9 cellular contexts compared by ENCODE assay signal in the genomic region with DNA sequence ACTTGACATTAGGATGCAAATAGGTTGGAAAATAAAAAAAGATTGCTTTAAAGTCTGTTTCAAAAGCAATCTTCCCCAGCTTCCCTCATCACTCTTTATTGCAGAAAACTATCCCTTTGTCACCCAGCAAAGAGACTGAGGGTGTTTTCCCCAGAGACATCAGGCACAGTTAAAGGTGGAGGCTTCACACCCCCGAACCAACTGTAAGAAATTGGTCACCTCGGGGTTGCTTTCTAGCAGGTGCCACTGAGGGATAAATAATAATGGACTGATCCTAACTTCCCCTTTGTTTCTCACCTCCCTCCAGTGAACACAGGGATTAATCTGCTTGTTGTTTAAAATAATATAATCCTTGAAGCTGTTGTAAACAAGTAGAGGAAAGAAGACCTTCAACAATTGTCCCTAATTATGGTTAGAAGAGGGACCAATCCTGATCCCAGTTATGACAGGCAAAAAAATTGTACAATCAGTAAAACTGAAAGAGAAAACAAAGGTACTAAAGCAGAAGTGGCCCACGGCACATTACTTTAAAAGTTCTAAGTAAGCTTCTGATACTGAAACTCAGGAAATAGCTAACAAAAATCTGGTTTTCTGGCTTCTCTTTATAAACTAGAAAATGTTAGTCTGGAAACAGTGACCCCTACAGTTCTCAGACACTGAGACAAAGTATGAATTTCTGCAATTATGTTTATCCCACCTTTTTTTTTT. TPM values are rescaled to one million over a fixed set of nuclear protein-coding genes. Genes with fewer than 3 reads are reported as not detected.
DNase-seq lines count a peak whose midpoint lies in the region; ATAC-seq, FAIRE-seq and TF ChIP-seq lines count a peak whose summit lies in the region.
"Had no signal": no experiment of that assay in that cellular context is flagged by ENCODE, and none has a peak within 500 bp of the region (broad histone marks: within the 10 kb centered on the region; RNA-seq: fewer than 3 reads in every experiment).

No MANE protein-coding gene starts in this region.

- intact Hi-C loops in endothelial cell of umbilical vein (cut with micrococcal nuclease), result no loop called here
- intact Hi-C loops in body of pancreas (cut with DNase I), result no loop called here
- intact Hi-C loops in ovary (cut with DNase I), result no loop called here

- H3K4me3 ChIP-seq in endothelial cell of umbilical vein (replicated peaks in 1 of 3; ENCODE audit: insufficient read depth in 1 of 3, low read depth in 1 of 3, low read length in 3 of 3) (no peak overlapping the region), body of pancreas (no peak overlapping the region), ovary (no peak overlapping the region)
- H3K4me3 ChIP-seq: Peyer's patch had no signal

- DNase-seq in GM13977 (ENCODE audit: low spot score) (peak; percentile 59), endothelial cell of umbilical vein (ENCODE audit: low read depth, low spot score) (peak; percentile 20), body of pancreas (no peak), ovary (no peak), HuH-7.5 (ENCODE audit: low spot score) (no peak), NCI-H510A (lab: John Stamatoyannopoulos, UW) (no peak)
- DNase-seq: Peyer's patch had no signal

- H3K27me3 ChIP-seq in endothelial cell of umbilical vein (ENCODE audit: control insufficient read depth in 2 of 2, insufficient read depth in 2 of 2, low read length in 2 of 2), result no peaks in the 10 kb centered on the region
- no peaks in the 10 kb centered on the region for H3K27me3 ChIP-seq in body of pancreas
- H3K27me3 ChIP-seq in ovary, result no peaks in the 10 kb centered on the region
- H3K27me3 ChIP-seq: Peyer's patch had no signal

- H3K4me1 ChIP-seq in endothelial cell of umbilical vein (ENCODE audit: control insufficient read depth, extremely low read depth, insufficient read depth, low read length) (no peaks in the 10 kb centered on the region), body of pancreas (no peaks in the 10 kb centered on the region), ovary (ENCODE audit: insufficient read depth) (no peaks in the 10 kb centered on the region)
- H3K4me1 ChIP-seq: Peyer's patch had no signal

- FAIRE-seq in endothelial cell of umbilical vein (lab: Jason Lieb, UNC), result peak; percentile 82

- H3K4me2 ChIP-seq in endothelial cell of umbilical vein (ENCODE audit: insufficient read depth, low read length), result no peak overlapping the region

- no TSS peak for BruUV-seq in endothelial cell of umbilical vein (replicated peaks; lab: Mats Ljungman, UMichigan)

- no peaks in the 10 kb centered on the region for H3K79me2 ChIP-seq in endothelial cell of umbilical vein (ENCODE audit: control insufficient read depth, insufficient read depth, low read length)

- no peaks in the 10 kb centered on the region for H3K36me3 ChIP-seq in endothelial cell of umbilical vein (ENCODE audit: control insufficient read depth in 2 of 2, extremely low read depth in 1 of 2, insufficient read depth in 2 of 2, low read length in 2 of 2)
- H3K36me3 ChIP-seq in body of pancreas (replicated peaks in 1 of 2; ENCODE audit: insufficient read depth in 1 of 2, low read depth in 2 of 2), result no peaks in the 10 kb centered on the region
- H3K36me3 ChIP-seq in ovary, result no peaks in the 10 kb centered on the region
- H3K36me3 ChIP-seq: Peyer's patch had no signal

- TF ChIP-seq POLR2A in endothelial cell of umbilical vein (IDR thresholded peaks at IDR 0.05; ENCODE audit: low read depth, low read length) (no peak), body of pancreas (IDR thresholded peaks at IDR 0.05) (no peak), ovary (IDR thresholded peaks at IDR 0.05) (no peak)

- H3K9me3 ChIP-seq in endothelial cell of umbilical vein (replicated peaks; ENCODE audit: control insufficient read depth, insufficient read depth, low read length) (no peaks in the 10 kb centered on the region), body of pancreas (no peaks in the 10 kb centered on the region), ovary (no peaks in the 10 kb centered on the region)
- H3K9me3 ChIP-seq: Peyer's patch had no signal

- TF ChIP-seq CTCF in GM13977 (IDR thresholded peaks at IDR 0.05; ENCODE audit: extremely low read depth, insufficient read depth, missing control alignments) (peak; percentile 34), endothelial cell of umbilical vein (IDR thresholded peaks at IDR 0.05; ENCODE audit: extremely low read depth in 1 of 2, insufficient read depth in 1 of 2, low read depth in 1 of 2, low read length in 2 of 2) (no peak), body of pancreas (IDR thresholded peaks at IDR 0.05) (no peak), ovary (IDR thresholded peaks at IDR 0.05) (no peak)

- dilution Hi-C loops in endothelial cell of umbilical vein (cut with MboI; ENCODE audit: extremely low pct_ligation_motif_present, low sequenced_read_pairs), result no loop called here

- TF ChIP-seq EP300 in ovary (IDR thresholded peaks at IDR 0.05), result no peak

- H3K27ac ChIP-seq in endothelial cell of umbilical vein (ENCODE audit: insufficient read depth, low read depth, low read length), result no peak overlapping the region
- H3K27ac ChIP-seq in body of pancreas, result no peak overlapping the region
- H3K27ac ChIP-seq in ovary, result no peak overlapping the region

- in situ Hi-C loops in GM13977 (cut with MboI; ENCODE audit: low pct_unique_long_range_greater_than_20kb, low sequenced_read_pairs, unreplicated experiment), result loop anchor here (10.0 to 25.0 kb wide), 2 partner anchors 95 to 577 kb away; no protein-coding TSS in a partner anchor

- H2AFZ ChIP-seq in endothelial cell of umbilical vein (ENCODE audit: low read depth, low read length), result no peak overlapping the region

- POLR2A ChIA-PET in endothelial cell of umbilical vein (lab: Charles Lee), result no interaction called here

- CTCF ChIA-PET in endothelial cell of umbilical vein (lab: Charles Lee), result interaction anchor here (0.6 to 2.7 kb wide), 16 partner anchors 9 to 361 kb away, joined by 3 to 45 read pairs (median 4); no protein-coding TSS in a partner anchor

- H3K9me1 ChIP-seq in endothelial cell of umbilical vein (replicated peaks; ENCODE audit: control insufficient read depth, extremely low read depth, insufficient read depth, low read length), result no peaks in the 10 kb centered on the region

- WGBS in body of pancreas, 2 donors, result 65 to 79% methylated on average over 3 of the region's 3 CpGs
- WGBS in ovary, 3 donors, result 15 to 23% (median 17%) methylated on average over 3 of the region's 3 CpGs

- peak; percentile 92 for ATAC-seq in GM21526 (IDR thresholded peaks at IDR 0.05; ENCODE audit: low FRiP score, unreplicated experiment)
- peak; percentile 95 for ATAC-seq in HG03432 (IDR thresholded peaks at IDR 0.05; ENCODE audit: unreplicated experiment)
- ATAC-seq in body of pancreas, result no peak

- no peaks in the 10 kb centered on the region for H4K20me1 ChIP-seq in endothelial cell of umbilical vein (replicated peaks; ENCODE audit: control insufficient read depth, extremely low read depth, insufficient read depth, low read length)

- no peak overlapping the region for H3K9ac ChIP-seq in endothelial cell of umbilical vein (replicated peaks; ENCODE audit: extremely low read depth, insufficient read depth, low read length)

TF ChIP-seq in endothelial cell of umbilical vein, 7 proteins besides CTCF, POLR2A, EP300 and RAD21:
- TF ChIP-seq MYC (IDR thresholded peaks at IDR 0.05; ENCODE audit: low read depth, low read length), result no peak
- TF ChIP-seq GATA2 (IDR thresholded peaks at IDR 0.05; ENCODE audit: insufficient read depth, insufficient read length, low read depth, low read length), result no peak
- TF ChIP-seq, protein P1, sequence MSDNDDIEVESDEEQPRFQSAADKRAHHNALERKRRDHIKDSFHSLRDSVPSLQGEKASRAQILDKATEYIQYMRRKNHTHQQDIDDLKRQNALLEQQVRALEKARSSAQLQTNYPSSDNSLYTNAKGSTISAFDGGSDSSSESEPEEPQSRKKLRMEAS (IDR thresholded peaks at IDR 0.05; ENCODE audit: insufficient read depth, insufficient read length), result no peak
- TF ChIP-seq POLR2AphosphoS5 (IDR thresholded peaks at IDR 0.05; ENCODE audit: insufficient read depth, low read depth, low read length), result no peak
- no peak for TF ChIP-seq FOS (IDR thresholded peaks at IDR 0.05; ENCODE audit: borderline replicate concordance, insufficient read depth, low read length)
- TF ChIP-seq JUN (IDR thresholded peaks at IDR 0.05; ENCODE audit: borderline replicate concordance, insufficient read depth, insufficient read length, low read depth), result no peak
- TF ChIP-seq EZH2 (IDR thresholded peaks at IDR 0.05; ENCODE audit: borderline replicate concordance, low read depth, low read length, severe bottlenecking), result no peak

RNA-seq across cellular contexts. Expression of gene PCSK1, which starts 6.6 kb away (rescaled TPM):
- 4.3 and 8.7 TPM in 2 replicates for total RNA-seq in endothelial cell of umbilical vein
- 0.75 and 0.95 TPM in 2 replicates for polyA plus RNA-seq in endothelial cell of umbilical vein
- 1.1 and 1.7 TPM in 2 replicates for polyA plus RNA-seq in endothelial cell of umbilical vein (2011; cell fraction: cytosol; rRNA removed)
- polyA plus RNA-seq in endothelial cell of umbilical vein (2011; cell fraction: nucleus; rRNA removed), result 1.3 and 1.5 TPM in 2 replicates
- 3.1 and 4.5 TPM in 2 replicates for polyA plus RNA-seq in endothelial cell of umbilical vein (2012)
- polyA minus RNA-seq in endothelial cell of umbilical vein, result 1.1 and 1.8 TPM in 2 replicates
- 2.6 TPM for polyA minus RNA-seq in endothelial cell of umbilical vein (2011; cell fraction: cytosol; rRNA and poly(A)+ RNA removed)
- 0.67 and 1.8 TPM in 2 replicates for polyA minus RNA-seq in endothelial cell of umbilical vein (2011; cell fraction: nucleus; rRNA and poly(A)+ RNA removed)
- 1 to 10 TPM; 7.5 to 7.9 TPM for total RNA-seq in body of pancreas
- 1 to 10 TPM in 3 of 7 donors, under 1 TPM in 4; 0.08 to 2.3 (median 0.83) TPM for total RNA-seq in ovary
- polyA plus RNA-seq in ovary, result under 1 TPM; 0.16 to 0.32 TPM

Comparison
In these comparisons a context has a peak if more than half of its experiments do, and no peak if none do; other contexts are left out.
1. DNase-seq: peak in GM13977 (single experiment) and endothelial cell of umbilical vein (single experiment); none in body of pancreas (0 of 4), ovary (0 of 5), HuH-7.5 (single experiment) and NCI-H510A (single experiment).